8 cellular contexts compared by ENCODE assay signal in genomic region chr19:42176990-42177685, GRCh38. TPM values are rescaled to one million over a fixed set of nuclear protein-coding genes. Genes with fewer than 3 reads are reported as not detected.
DNase-seq lines count a peak whose midpoint lies in the region; ATAC-seq, FAIRE-seq and TF ChIP-seq lines count a peak whose summit lies in the region.

No MANE protein-coding gene starts in this region.

- ATAC-seq in HG03439 (IDR thresholded peaks at IDR 0.05; ENCODE audit: unreplicated experiment) = peak; percentile 74
- ATAC-seq in GM19455 (IDR thresholded peaks at IDR 0.05; ENCODE audit: unreplicated experiment) = no peak

- no peak overlapping the region for H2AFZ ChIP-seq in endothelial cell of umbilical vein (ENCODE audit: low read depth, low read length)

- peaks cover 56 to 62% of the 10 kb centered on the region in 2 experiments for H3K27me3 ChIP-seq in endothelial cell of umbilical vein (ENCODE audit: control insufficient read depth in 2 of 2, insufficient read depth in 2 of 2, low read length in 2 of 2)

- no peaks in the 10 kb centered on the region for H3K79me2 ChIP-seq in endothelial cell of umbilical vein (ENCODE audit: control insufficient read depth, insufficient read depth, low read length)

- H3K4me3 ChIP-seq in endothelial cell of umbilical vein (replicated peaks in 1 of 3; ENCODE audit: insufficient read depth in 1 of 3, low read depth in 1 of 3, low read length in 3 of 3) = no peak overlapping the region

- H3K9me1 ChIP-seq in endothelial cell of umbilical vein (replicated peaks; ENCODE audit: control insufficient read depth, extremely low read depth, insufficient read depth, low read length) = no peaks in the 10 kb centered on the region

- no peak for TF ChIP-seq POLR2A in endothelial cell of umbilical vein (IDR thresholded peaks at IDR 0.05; ENCODE audit: low read depth, low read length)

- no peaks in the 10 kb centered on the region for H3K9me3 ChIP-seq in endothelial cell of umbilical vein (replicated peaks; ENCODE audit: control insufficient read depth, insufficient read depth, low read length)

- no peaks in the 10 kb centered on the region for H3K36me3 ChIP-seq in endothelial cell of umbilical vein (ENCODE audit: control insufficient read depth in 2 of 2, extremely low read depth in 1 of 2, insufficient read depth in 2 of 2, low read length in 2 of 2)

- POLR2A ChIA-PET in endothelial cell of umbilical vein (lab: Charles Lee) = no interaction called here

- H3K4me2 ChIP-seq in endothelial cell of umbilical vein (ENCODE audit: insufficient read depth, low read length) = no peak overlapping the region

- H4K20me1 ChIP-seq in endothelial cell of umbilical vein (replicated peaks; ENCODE audit: control insufficient read depth, extremely low read depth, insufficient read depth, low read length) = no peaks in the 10 kb centered on the region

- H3K27ac ChIP-seq in endothelial cell of umbilical vein (ENCODE audit: insufficient read depth, low read depth, low read length) = no peak overlapping the region

- peak; percentile 17 to 53 for TF ChIP-seq CTCF in endothelial cell of umbilical vein (IDR thresholded peaks at IDR 0.05; ENCODE audit: extremely low read depth in 1 of 2, insufficient read depth in 1 of 2, low read depth in 1 of 2, low read length in 2 of 2)

- DNase-seq in COR-L47 (lab: John Stamatoyannopoulos, UW) (peak; percentile 98), NCI-H82 treated with DMSO at 0.1 percent for 48 hours (lab: John Stamatoyannopoulos, UW; ENCODE audit: unreplicated experiment) (peak; percentile 80), endothelial cell of umbilical vein (ENCODE audit: low read depth, low spot score) (peak; percentile 60), midbrain (lab: John Stamatoyannopoulos, UW) (peak; percentile 76)
- peak; percentile 31 for DNase-seq in activated CD8-positive, alpha-beta memory T cell treated with anti-CD3 and anti-CD28 coated beads, Interleukin-2, amount 50 U/mL, for 1 hour (ENCODE audit: extremely low read depth)
- DNase-seq in stimulated activated CD8-positive, alpha-beta memory T cell treated with anti-CD3 and anti-CD28 coated beads, Interleukin-15, amount 100 ng/mL, for 24 hours (ENCODE audit: low read depth) = peak; percentile 48

- BruUV-seq in endothelial cell of umbilical vein (replicated peaks; lab: Mats Ljungman, UMichigan) = no TSS peak

- dilution Hi-C loops in endothelial cell of umbilical vein (cut with MboI; ENCODE audit: extremely low pct_ligation_motif_present, low sequenced_read_pairs) = no loop called here

- intact Hi-C loops in endothelial cell of umbilical vein (cut with micrococcal nuclease) = loop anchor here (1.0 kb wide), 1 partner anchor 96 kb away; no protein-coding TSS in a partner anchor

- no peak overlapping the region for H3K9ac ChIP-seq in endothelial cell of umbilical vein (replicated peaks; ENCODE audit: extremely low read depth, insufficient read depth, low read length)

- no peak for FAIRE-seq in endothelial cell of umbilical vein (lab: Jason Lieb, UNC)

- H3K4me1 ChIP-seq in endothelial cell of umbilical vein (ENCODE audit: control insufficient read depth, extremely low read depth, insufficient read depth, low read length) = peaks cover 8% of the 10 kb centered on the region

- CTCF ChIA-PET in endothelial cell of umbilical vein (lab: Charles Lee) = interaction anchor here (0.6 to 2.7 kb wide), 23 partner anchors 9 to 180 kb away, joined by 3 to 24 read pairs (median 5); partner anchors contain the start of genes DEDD2 and POU2F2

TF ChIP-seq in endothelial cell of umbilical vein, 7 proteins besides CTCF, POLR2A, EP300 and RAD21:
- no peak for TF ChIP-seq POLR2AphosphoS5 (IDR thresholded peaks at IDR 0.05; ENCODE audit: insufficient read depth, low read depth, low read length)
- no peak for TF ChIP-seq JUN (IDR thresholded peaks at IDR 0.05; ENCODE audit: borderline replicate concordance, insufficient read depth, insufficient read length, low read depth)
- no peak for TF ChIP-seq MAX (IDR thresholded peaks at IDR 0.05; ENCODE audit: insufficient read depth, insufficient read length)
- no peak for TF ChIP-seq FOS (IDR thresholded peaks at IDR 0.05; ENCODE audit: borderline replicate concordance, insufficient read depth, low read length)
- no peak for TF ChIP-seq GATA2 (IDR thresholded peaks at IDR 0.05; ENCODE audit: insufficient read depth, insufficient read length, low read depth, low read length)
- TF ChIP-seq EZH2 (IDR thresholded peaks at IDR 0.05; ENCODE audit: borderline replicate concordance, low read depth, low read length, severe bottlenecking) = no peak
- TF ChIP-seq MYC (IDR thresholded peaks at IDR 0.05; ENCODE audit: low read depth, low read length) = no peak

RNA-seq across cellular contexts. Expression of gene DEDD2, which starts 40.3 kb away (rescaled TPM):
- 19.3 and 19.5 TPM in 2 replicates for total RNA-seq in endothelial cell of umbilical vein
- polyA plus RNA-seq in endothelial cell of umbilical vein = 34.8 and 38.5 TPM in 2 replicates
- 18.5 and 24.2 TPM in 2 replicates for polyA plus RNA-seq in endothelial cell of umbilical vein (2011; cell fraction: cytosol; rRNA removed)
- 12.7 and 16.1 TPM in 2 replicates for polyA plus RNA-seq in endothelial cell of umbilical vein (2011; cell fraction: nucleus; rRNA removed)
- polyA plus RNA-seq in endothelial cell of umbilical vein (2012) = 14.2 and 19.6 TPM in 2 replicates
- polyA minus RNA-seq in endothelial cell of umbilical vein = 12.6 and 12.8 TPM in 2 replicates
- polyA minus RNA-seq in endothelial cell of umbilical vein (2011; cell fraction: cytosol; rRNA and poly(A)+ RNA removed) = 5.8 TPM
- 3.5 and 6.1 TPM in 2 replicates for polyA minus RNA-seq in endothelial cell of umbilical vein (2011; cell fraction: nucleus; rRNA and poly(A)+ RNA removed)

RNA-seq across cellular contexts. Expression of gene ZNF526, which starts 43.0 kb away (rescaled TPM):
- total RNA-seq in endothelial cell of umbilical vein = 13.3 and 13.4 TPM in 2 replicates
- 6.5 and 8.0 TPM in 2 replicates for polyA plus RNA-seq in endothelial cell of umbilical vein
- polyA plus RNA-seq in endothelial cell of umbilical vein (2011; cell fraction: cytosol; rRNA removed) = 3.5 and 3.7 TPM in 2 replicates
- 4.0 and 4.5 TPM in 2 replicates for polyA plus RNA-seq in endothelial cell of umbilical vein (2011; cell fraction: nucleus; rRNA removed)
- polyA plus RNA-seq in endothelial cell of umbilical vein (2012) = 8.1 and 8.7 TPM in 2 replicates
- 10.5 and 13.9 TPM in 2 replicates for polyA minus RNA-seq in endothelial cell of umbilical vein
- polyA minus RNA-seq in endothelial cell of umbilical vein (2011; cell fraction: cytosol; rRNA and poly(A)+ RNA removed) = 3.8 TPM
- 6.1 and 6.9 TPM in 2 replicates for polyA minus RNA-seq in endothelial cell of umbilical vein (2011; cell fraction: nucleus; rRNA and poly(A)+ RNA removed)

RNA-seq across cellular contexts. Expression of gene POU2F2, which starts 44.9 kb away (rescaled TPM):
- 3.2 and 4.0 TPM in 2 replicates for total RNA-seq in endothelial cell of umbilical vein
- 3.7 and 4.1 TPM in 2 replicates for polyA plus RNA-seq in endothelial cell of umbilical vein
- polyA plus RNA-seq in endothelial cell of umbilical vein (2011; cell fraction: cytosol; rRNA removed) = 1.2 and 1.7 TPM in 2 replicates
- 3.4 and 3.7 TPM in 2 replicates for polyA plus RNA-seq in endothelial cell of umbilical vein (2011; cell fraction: nucleus; rRNA removed)
- 2.0 and 2.8 TPM in 2 replicates for polyA plus RNA-seq in endothelial cell of umbilical vein (2012)
- 1.2 and 2.5 TPM in 2 replicates for polyA minus RNA-seq in endothelial cell of umbilical vein
- not detected for polyA minus RNA-seq in endothelial cell of umbilical vein (2011; cell fraction: cytosol; rRNA and poly(A)+ RNA removed)
- polyA minus RNA-seq in endothelial cell of umbilical vein (2011; cell fraction: nucleus; rRNA and poly(A)+ RNA removed) = 0.87 and 4.2 TPM in 2 replicates

Comparison
In these comparisons a context has a peak if more than half of its experiments do, and no peak if none do; other contexts are left out.
1. DNase-seq: peak in every context shown above with its lines; median percentile 98 in COR-L47; 80 in NCI-H82 treated with DMSO at 0.1 percent for 48 hours; 76 in midbrain; 60 in endothelial cell of umbilical vein; 48 in stimulated activated CD8-positive, alpha-beta memory T cell treated with anti-CD3 and anti-CD28 coated beads, Interleukin-15, amount 100 ng/mL, for 24 hours; 31 in activated CD8-positive, alpha-beta memory T cell treated with anti-CD3 and anti-CD28 coated beads, Interleukin-2, amount 50 U/mL, for 1 hour.